Comparison of ENCODE assay signal across 17 cellular contexts in the genomic region with DNA sequence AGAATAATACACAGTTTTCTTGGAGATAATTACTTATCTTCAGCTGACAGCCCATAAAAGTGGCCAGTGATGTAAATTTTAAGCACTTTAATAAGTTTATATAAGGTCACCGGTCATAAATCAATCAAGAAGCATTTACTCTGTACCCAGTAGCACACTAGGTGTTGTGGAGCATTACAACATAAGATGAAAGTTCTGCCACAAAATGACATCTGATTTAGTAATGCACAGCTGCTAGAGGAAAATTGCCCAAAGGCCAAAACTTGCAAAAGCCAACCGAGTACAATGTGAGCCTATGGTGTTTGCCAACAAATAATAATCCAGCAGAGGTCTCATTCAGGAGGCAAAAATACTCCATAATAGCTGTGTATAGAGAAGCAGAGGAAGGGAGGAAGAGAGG.
DNase-seq lines count a peak whose midpoint lies in the region; ATAC-seq and TF ChIP-seq lines count a peak whose summit lies in the region.
"Had no signal": no experiment of that assay in that cellular context is flagged by ENCODE, and none has a peak within 500 bp of the region (broad histone marks: within the 10 kb centered on the region; RNA-seq: fewer than 3 reads in every experiment).

No MANE protein-coding gene starts in this region.

- no peak overlapping the region for H2AK5ac ChIP-seq in IMR-90 (ENCODE audit: low read depth, low read length)

- no peaks in the 10 kb centered on the region for H4K20me1 ChIP-seq in IMR-90 (ENCODE audit: insufficient read depth, low read length)

- POLR2A ChIA-PET in IMR-90 (lab: Charles Lee; ENCODE audit: unreplicated experiment): no interaction called here

- no peak for TF ChIP-seq POLR2A in IMR-90 (IDR thresholded peaks at IDR 0.05; ENCODE audit: low read depth, low read length)

- BruUV-seq in IMR-90 (replicated peaks; lab: Mats Ljungman, UMichigan): no TSS peak

- no peak overlapping the region for H2BK20ac ChIP-seq in IMR-90 (ENCODE audit: low read depth, low read length)

- in situ Hi-C loops in IMR-90 (cut with MboI; ENCODE audit: low sequenced_read_pairs): no loop called here

- DNase-seq in IMR-90: peak; percentile 25
- no peak for DNase-seq in RWPE2 (ENCODE audit: low spot score)
- DNase-seq in fibroblast of villous mesenchyme (ENCODE audit: low read depth): peak; percentile 59
- DNase-seq in putamen (ENCODE audit: low spot score): peak; percentile 89
- DNase-seq in NCI-H1694 (lab: John Stamatoyannopoulos, UW): no peak
- DNase-seq in stimulated activated naive CD4-positive, alpha-beta T cell (lab: John Stamatoyannopoulos, UW): no peak
- DNase-seq in AG08396 (ENCODE audit: low spot score): no peak
- DNase-seq: activated CD4-positive, CD25-positive, alpha-beta regulatory T cell treated with anti-CD3 and anti-CD28 coated beads, Interleukin-2, amount 50 U/mL, for 72 hours; activated naive CD4-positive, alpha-beta T cell treated with anti-CD3 and anti-CD28 coated beads, Interleukin-2, amount 50 U/mL, for 16 hours; DMS79 treated with DMSO at 0.1 percent for 48 hours; endodermal cell; NCI-H524; T-helper 2 cell had no signal

- intact Hi-C loops in IMR-90 (cut with micrococcal nuclease): no loop called here

- no peak overlapping the region for H3K4me2 ChIP-seq in IMR-90 (ENCODE audit: low read depth, low read length)
- H3K4me2 ChIP-seq: GM23338 had no signal

- H3K4me3 ChIP-seq in IMR-90 (ENCODE audit: insufficient read depth, low read depth, low read length): no peak overlapping the region
- H3K4me3 ChIP-seq in RWPE2 (ENCODE audit: severe bottlenecking): no peak overlapping the region
- no peak overlapping the region for H3K4me3 ChIP-seq in fibroblast of villous mesenchyme (ENCODE audit: low read depth, low read length)
- H3K4me3 ChIP-seq: cardiac muscle cell, GM23338 had no signal

- no peak overlapping the region for H2BK15ac ChIP-seq in IMR-90 (ENCODE audit: low read depth, low read length)

- H3K27me3 ChIP-seq in IMR-90 (ENCODE audit: control insufficient read depth, insufficient read depth, low read length): no peaks in the 10 kb centered on the region
- H3K27me3 ChIP-seq in RWPE2 (ENCODE audit: insufficient read depth, poor library complexity, severe bottlenecking): no peaks in the 10 kb centered on the region
- H3K27me3 ChIP-seq: cardiac muscle cell had no signal

- H4K8ac ChIP-seq in IMR-90 (ENCODE audit: low read depth in 2 of 2, low read length in 2 of 2): no peak overlapping the region

- H2AFZ ChIP-seq in IMR-90 (replicated peaks; ENCODE audit: low read length, poor library complexity): no peak overlapping the region
- H2AFZ ChIP-seq: GM23338, parathyroid adenoma had no signal

- dilution Hi-C loops in IMR-90 (cut with HindIII; ENCODE audit: low sequenced_read_pairs, unreplicated experiment): no loop called here

- H3K56ac ChIP-seq in IMR-90 (ENCODE audit: extremely low read depth, insufficient read depth, low read length): no peak overlapping the region

- no peak for TF ChIP-seq RAD21 in IMR-90 (IDR thresholded peaks at IDR 0.05; ENCODE audit: low read length)

- H3K9ac ChIP-seq in IMR-90 (ENCODE audit: low read depth, low read length): no peak overlapping the region
- H3K9ac ChIP-seq: parathyroid adenoma had no signal

- no peak overlapping the region for H3K27ac ChIP-seq in IMR-90 (ENCODE audit: insufficient read depth, low read length)
- H3K27ac ChIP-seq in RWPE2 (ENCODE audit: poor library complexity, severe bottlenecking): no peak overlapping the region
- H3K27ac ChIP-seq: C4-2B, cardiac muscle cell, parathyroid adenoma had no signal

- no peak overlapping the region for H3K4ac ChIP-seq in IMR-90 (ENCODE audit: low read depth, low read length)

- H4K91ac ChIP-seq in IMR-90 (ENCODE audit: insufficient read depth, low read depth, low read length): no peak overlapping the region

- H3K9me3 ChIP-seq in IMR-90 (ENCODE audit: control insufficient read depth, insufficient read depth, low read length): no peaks in the 10 kb centered on the region
- no peaks in the 10 kb centered on the region for H3K9me3 ChIP-seq in RWPE2 (ENCODE audit: severe bottlenecking)

- H2AK9ac ChIP-seq in IMR-90 (replicated peaks; ENCODE audit: low read depth, low read length, poor library complexity): no peak overlapping the region

- no peak overlapping the region for H3K14ac ChIP-seq in IMR-90 (replicated peaks; ENCODE audit: low read depth, low read length)

- no peaks in the 10 kb centered on the region for H3K79me1 ChIP-seq in IMR-90 (ENCODE audit: low read depth in 1 of 2, low read length in 2 of 2)

- H3K18ac ChIP-seq in IMR-90 (ENCODE audit: low read depth, low read length): no peak overlapping the region; the same call in 1 of the 2 replicates

- H3K36me3 ChIP-seq in IMR-90 (ENCODE audit: control insufficient read depth, insufficient read depth, low read length) (no peaks in the 10 kb centered on the region), RWPE2 (ENCODE audit: low read depth) (no peaks in the 10 kb centered on the region)
- H3K36me3 ChIP-seq: cardiac muscle cell had no signal

- H2BK120ac ChIP-seq in IMR-90 (ENCODE audit: low read depth, low read length): no peak overlapping the region

- CTCF ChIA-PET in IMR-90 (lab: Yijun Ruan, JAX): interaction anchor here (0.7 to 0.8 kb wide), 2 partner anchors 9 to 243 kb away, joined by 3 read pairs; no protein-coding TSS in a partner anchor

- H3K9me1 ChIP-seq in IMR-90 (ENCODE audit: insufficient read depth, low read length): 0 out of 2 replicates have a peak, but pooled peaks cover 2% of the 10 kb centered on the region

- H4K5ac ChIP-seq in IMR-90 (ENCODE audit: low read depth, low read length): no peak overlapping the region

- no CpG with 5 or more reads among the region's 2 CpGs for WGBS in IMR-90 (ENCODE audit: extremely low coverage in 2 of 2, insufficient read length in 1 of 2), 2 experiments

- no peak overlapping the region for H2BK5ac ChIP-seq in IMR-90 (ENCODE audit: low read depth, low read length, poor library complexity, severe bottlenecking)

- ATAC-seq in IMR-90 (ENCODE audit: low read depth) (no peak; the same call in 1 of the 2 replicates), RWPE2 (ENCODE audit: low read depth) (peak; percentile 70)
- ATAC-seq: GM23338 had no signal

- H3K4me1 ChIP-seq in IMR-90 (ENCODE audit: control insufficient read depth, insufficient read depth, low read length): peaks cover 2% of the 10 kb centered on the region
- H3K4me1 ChIP-seq in RWPE2 (ENCODE audit: insufficient read depth, poor library complexity, severe bottlenecking): peaks cover 4% of the 10 kb centered on the region
- H3K4me1 ChIP-seq: parathyroid adenoma had no signal

- TF ChIP-seq CTCF in IMR-90 (conservative IDR thresholded peaks at IDR 0.05; ENCODE audit: low read depth, low read length) (no peak), RWPE2 (IDR thresholded peaks at IDR 0.05; ENCODE audit: poor library complexity, severe bottlenecking) (no peak), fibroblast of villous mesenchyme (IDR thresholded peaks at IDR 0.05; ENCODE audit: insufficient read depth, low read depth, low read length) (no peak)

- H3K23ac ChIP-seq in IMR-90 (ENCODE audit: low read depth, low read length): no peak overlapping the region

TF ChIP-seq in IMR-90, 13 proteins besides CTCF, POLR2A, EP300 and RAD21:
- TF ChIP-seq FOS (IDR thresholded peaks at IDR 0.05; ENCODE audit: low read depth, low read length) (no peak), CEBPB (IDR thresholded peaks at IDR 0.05; ENCODE audit: low read depth, low read length) (no peak), ELK1 (IDR thresholded peaks at IDR 0.05; ENCODE audit: borderline replicate concordance, low read depth, low read length) (no peak), RCOR1 (IDR thresholded peaks at IDR 0.05; ENCODE audit: insufficient replicate concordance, low read length) (no peak), SMC3 (IDR thresholded peaks at IDR 0.05; ENCODE audit: low read depth, low read length) (no peak), MAZ (IDR thresholded peaks at IDR 0.05; ENCODE audit: borderline replicate concordance, low read depth, low read length) (no peak), BHLHE40 (IDR thresholded peaks at IDR 0.05; ENCODE audit: low read depth, low read length) (no peak), RFX5 (IDR thresholded peaks at IDR 0.05; ENCODE audit: low read depth, low read length) (no peak), MXI1 (IDR thresholded peaks at IDR 0.05; ENCODE audit: borderline replicate concordance, low read depth, low read length) (no peak), MAFK (IDR thresholded peaks at IDR 0.05; ENCODE audit: low read depth, low read length) (no peak), CHD1 (IDR thresholded peaks at IDR 0.05; ENCODE audit: low read depth, low read length) (no peak), NFE2L2 (IDR thresholded peaks at IDR 0.05; ENCODE audit: low read depth, low read length) (no peak)
- TF ChIP-seq, protein P1, sequence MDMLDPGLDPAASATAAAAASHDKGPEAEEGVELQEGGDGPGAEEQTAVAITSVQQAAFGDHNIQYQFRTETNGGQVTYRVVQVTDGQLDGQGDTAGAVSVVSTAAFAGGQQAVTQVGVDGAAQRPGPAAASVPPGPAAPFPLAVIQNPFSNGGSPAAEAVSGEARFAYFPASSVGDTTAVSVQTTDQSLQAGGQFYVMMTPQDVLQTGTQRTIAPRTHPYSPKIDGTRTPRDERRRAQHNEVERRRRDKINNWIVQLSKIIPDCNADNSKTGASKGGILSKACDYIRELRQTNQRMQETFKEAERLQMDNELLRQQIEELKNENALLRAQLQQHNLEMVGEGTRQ (IDR thresholded peaks at IDR 0.05; ENCODE audit: low read depth, low read length): no peak

Comparison
In these comparisons a context has a peak if more than half of its experiments do, and no peak if none do; other contexts are left out.
1. DNase-seq: peak in IMR-90 (single experiment), fibroblast of villous mesenchyme (single experiment) and putamen (single experiment); none in RWPE2 (single experiment), NCI-H1694 (single experiment), stimulated activated naive CD4-positive, alpha-beta T cell (0 of 6) and AG08396 (single experiment).